Comparison of ENCODE assay signal across 24 cellular contexts in genomic region chr6:583116-583515, GRCh38.
DNase-seq lines count a peak whose midpoint lies in the region; ATAC-seq, FAIRE-seq and TF ChIP-seq lines count a peak whose summit lies in the region.
"Had no signal": no experiment of that assay in that cellular context is flagged by ENCODE, and none has a peak within 500 bp of the region (broad histone marks: within the 10 kb centered on the region; RNA-seq: fewer than 3 reads in every experiment).

No MANE protein-coding gene starts in this region.

- POLR2A ChIA-PET in HCT116 (lab: Charles Lee): no interaction called here

- DNase-seq in DMS 273 (lab: John Stamatoyannopoulos, UW; ENCODE audit: unreplicated experiment) (peak; percentile 55), DMS 273 treated with DMSO at 0.1 percent for 48 hours (lab: John Stamatoyannopoulos, UW) (no peak), HCT116 (ENCODE audit: low read depth, low spot score) (no peak), astrocyte (ENCODE audit: low read depth) (no peak), T1000 (lab: John Stamatoyannopoulos, UW) (no peak), osteoblast (ENCODE audit: insufficient read length, low spot score, missing footprints) (no peak)
- DNase-seq in activated naive CD4-positive, alpha-beta T cell treated with anti-CD3 and anti-CD28 coated beads, Interleukin-2, amount 10 ng/mL, durations not matched to agents 7 days and 5 days: no peak
- DNase-seq: activated naive CD8-positive, alpha-beta T cell treated with anti-CD3 and anti-CD28 coated beads for 36 hours; CD8-positive, alpha-beta T cell; effector CD8-positive, alpha-beta T cell; esophagus squamous epithelium; Kasumi-1; lower lobe of right lung; NCI-H524; psoas muscle; RPMI8226; stimulated activated CD4-positive, alpha-beta T cell treated with anti-CD3 and anti-CD28 coated beads, Interleukin-2, amount 100 ng/mL, for 48 hours; stimulated activated naive CD4-positive, alpha-beta T cell treated with Interleukin-2 at 50 U/mL for 16 hours had no signal

- RAD21 ChIA-PET in HCT116 (lab: Charles Lee; ENCODE audit: low non-redundant PET in 1 of 2, low total read pairs in 2 of 2, uncharacterized antibody in 2 of 2, unreplicated experiment in 2 of 2): no interaction called here

- peaks cover 33% of the 10 kb centered on the region for H3K4me1 Mint-ChIP-seq in astrocyte (ENCODE audit: low read depth, unreplicated experiment)
- peaks cover 35% of the 10 kb centered on the region for H3K4me1 Mint-ChIP-seq in activated naive CD4-positive, alpha-beta T cell treated with anti-CD3 and anti-CD28 coated beads, Interleukin-2, amount 10 ng/mL, durations not matched to agents 7 days and 5 days

- H3K9me3 Mint-ChIP-seq in astrocyte (ENCODE audit: unreplicated experiment): no peaks in the 10 kb centered on the region
- no peaks in the 10 kb centered on the region for H3K9me3 Mint-ChIP-seq in activated naive CD4-positive, alpha-beta T cell treated with anti-CD3 and anti-CD28 coated beads, Interleukin-2, amount 10 ng/mL, durations not matched to agents 7 days and 5 days
- H3K9me3 Mint-ChIP-seq: activated naive CD8-positive, alpha-beta T cell treated with anti-CD3 and anti-CD28 coated beads for 36 hours; activated T-helper 1 cell treated with anti-CD3 and anti-CD28 coated beads, Interleukin-12 subunit alpha, Interleukin-12 subunit beta, Interleukin-2, Interleukin-4 antibody, amounts not matched to agents 30 ng/mL and 10 ng/mL and 1 ng/mL, durations not matched to agents 14 hours and 24 hours and 36 hours; CD8-positive, alpha-beta T cell had no signal

- H4K20me1 ChIP-seq in HCT116 (ENCODE audit: insufficient read depth) (no peaks in the 10 kb centered on the region), astrocyte (ENCODE audit: insufficient read depth, low read length) (peaks cover 9% of the 10 kb centered on the region), osteoblast (ENCODE audit: insufficient read depth, low read length) (peaks cover 7% of the 10 kb centered on the region)

- no peaks in the 10 kb centered on the region for H3K27me3 Mint-ChIP-seq in astrocyte (ENCODE audit: low read depth, unreplicated experiment)
- no peaks in the 10 kb centered on the region for H3K27me3 Mint-ChIP-seq in activated naive CD4-positive, alpha-beta T cell treated with anti-CD3 and anti-CD28 coated beads, Interleukin-2, amount 10 ng/mL, durations not matched to agents 7 days and 5 days
- H3K27me3 Mint-ChIP-seq: activated naive CD8-positive, alpha-beta T cell treated with anti-CD3 and anti-CD28 coated beads for 36 hours had no signal

- no peaks in the 10 kb centered on the region for H3K9me2 ChIP-seq in HCT116 (ENCODE audit: insufficient read depth)

- peak overlapping the region; percentile 15; the same call in 1 of the 2 replicates for H3K4me2 ChIP-seq in HCT116 (ENCODE audit: low read length)
- no peak overlapping the region for H3K4me2 ChIP-seq in astrocyte (ENCODE audit: low read length)
- no peak overlapping the region for H3K4me2 ChIP-seq in osteoblast (ENCODE audit: insufficient read depth, low read length)

- H3K9ac ChIP-seq in HCT116 (ENCODE audit: low read length): no peak overlapping the region
- no peak overlapping the region for H3K9ac ChIP-seq in astrocyte (ENCODE audit: low read length)

- no peak for TF ChIP-seq POLR2A in HCT116 (IDR thresholded peaks at IDR 0.05; ENCODE audit: borderline replicate concordance, extremely low read depth, insufficient read depth, insufficient read length)

- H3K27me3 ChIP-seq in HCT116 (ENCODE audit: insufficient read depth, low read length) (no peaks in the 10 kb centered on the region), astrocyte (ENCODE audit: insufficient read depth, low read length) (no peaks in the 10 kb centered on the region), muscle layer of duodenum (ENCODE audit: low read depth, low read length) (no peaks in the 10 kb centered on the region), osteoblast (ENCODE audit: insufficient read depth, low read length) (no peaks in the 10 kb centered on the region)
- H3K27me3 ChIP-seq: esophagus squamous epithelium, neutrophil had no signal

- H3K36me3 Mint-ChIP-seq in astrocyte (ENCODE audit: low read depth, unreplicated experiment): no peaks in the 10 kb centered on the region
- no peaks in the 10 kb centered on the region for H3K36me3 Mint-ChIP-seq in activated naive CD4-positive, alpha-beta T cell treated with anti-CD3 and anti-CD28 coated beads, Interleukin-2, amount 10 ng/mL, durations not matched to agents 7 days and 5 days

- ATAC-seq in HCT116: no peak
- ATAC-seq: activated CD4-positive, CD25-positive, alpha-beta regulatory T cell treated with anti-CD3 and anti-CD28 coated beads, Interleukin-2, amount 50 U/mL, for 24 hours; CD8-positive, alpha-beta T cell; lower lobe of right lung; psoas muscle; SK-N-SH treated with all-trans-retinoic acid at 6 μM for 48 hours had no signal

- H3K27ac Mint-ChIP-seq in astrocyte (ENCODE audit: unreplicated experiment): peak overlapping the region; percentile 88
- H3K27ac Mint-ChIP-seq in activated naive CD4-positive, alpha-beta T cell treated with anti-CD3 and anti-CD28 coated beads, Interleukin-2, amount 10 ng/mL, durations not matched to agents 7 days and 5 days: no peak overlapping the region
- H3K27ac Mint-ChIP-seq: activated naive CD8-positive, alpha-beta T cell treated with anti-CD3 and anti-CD28 coated beads for 36 hours; CD8-positive, alpha-beta T cell had no signal

- intact Hi-C loops in HCT116 (cut with micrococcal nuclease): no loop called here

- no peaks in the 10 kb centered on the region for H3K9me3 ChIP-seq in HCT116 (ENCODE audit: control insufficient read depth in 1 of 2, insufficient read depth in 1 of 2, low read depth in 1 of 2, low read length in 2 of 2)
- no peaks in the 10 kb centered on the region for H3K9me3 ChIP-seq in astrocyte (ENCODE audit: insufficient read depth, low read depth, low read length)
- no peaks in the 10 kb centered on the region for H3K9me3 ChIP-seq in muscle layer of duodenum (ENCODE audit: control insufficient read depth in 1 of 2, low read length in 2 of 2)
- H3K9me3 ChIP-seq in osteoblast (ENCODE audit: low read depth, low read length): no peaks in the 10 kb centered on the region
- H3K9me3 ChIP-seq: esophagus squamous epithelium, lower lobe of right lung, neutrophil, psoas muscle had no signal

- no peak overlapping the region for H3K4me3 Mint-ChIP-seq in astrocyte (ENCODE audit: unreplicated experiment)
- H3K4me3 Mint-ChIP-seq in activated naive CD4-positive, alpha-beta T cell treated with anti-CD3 and anti-CD28 coated beads, Interleukin-2, amount 10 ng/mL, durations not matched to agents 7 days and 5 days: no peak overlapping the region
- H3K4me3 Mint-ChIP-seq: activated naive CD8-positive, alpha-beta T cell treated with anti-CD3 and anti-CD28 coated beads for 36 hours; activated T-helper 1 cell treated with anti-CD3 and anti-CD28 coated beads, Interleukin-12 subunit alpha, Interleukin-12 subunit beta, Interleukin-2, Interleukin-4 antibody, amounts not matched to agents 30 ng/mL and 10 ng/mL and 1 ng/mL, durations not matched to agents 14 hours and 24 hours and 36 hours; CD8-positive, alpha-beta T cell had no signal

- TF ChIP-seq RAD21 in HCT116 (IDR thresholded peaks at IDR 0.05; ENCODE audit: low read depth): no peak

- peaks cover 12 to 18% of the 10 kb centered on the region in 2 experiments for H3K4me1 ChIP-seq in HCT116 (ENCODE audit: control insufficient read depth in 1 of 2, insufficient read depth in 2 of 2, low read length in 2 of 2)
- H3K4me1 ChIP-seq in astrocyte (ENCODE audit: insufficient read depth, low read length): peaks cover 7% of the 10 kb centered on the region
- peaks cover 0 to 9% of the 10 kb centered on the region in 2 donors for H3K4me1 ChIP-seq in muscle layer of duodenum (ENCODE audit: control insufficient read depth in 1 of 2, insufficient read depth in 2 of 2, low read length in 2 of 2)
- no peaks in the 10 kb centered on the region for H3K4me1 ChIP-seq in osteoblast (ENCODE audit: insufficient read depth, low read length)
- H3K4me1 ChIP-seq: lower lobe of right lung had no signal

- H2AFZ ChIP-seq in HCT116 (ENCODE audit: low read depth, low read length, poor library complexity, severe bottlenecking) (no peak overlapping the region), astrocyte (ENCODE audit: low read depth, low read length) (no peak overlapping the region), osteoblast (ENCODE audit: low read length) (no peak overlapping the region)

- no peak for FAIRE-seq in astrocyte (lab: Jason Lieb, UNC)

- TF ChIP-seq CTCF in HCT116 (IDR thresholded peaks at IDR 0.05 in 2 of 3, conservative IDR thresholded peaks at IDR 0.05 in 1 of 3; ENCODE audit: borderline replicate concordance in 1 of 3, insufficient read depth in 1 of 3, low read depth in 2 of 3, low read length in 2 of 3) (no peak), astrocyte (IDR thresholded peaks at IDR 0.05; ENCODE audit: insufficient read depth, low read depth, low read length) (no peak), osteoblast (IDR thresholded peaks at IDR 0.05; ENCODE audit: extremely low read depth, low read depth, low read length) (no peak)

- CTCF ChIA-PET in HCT116 (lab: Charles Lee): interaction anchor here (3.0 kb wide), 1 partner anchor 10 kb away, joined by 15 read pairs; no protein-coding TSS in a partner anchor
- CTCF ChIA-PET in activated naive CD4-positive, alpha-beta T cell treated with anti-CD3 and anti-CD28 coated beads, Interleukin-2, amount 10 ng/mL, durations not matched to agents 7 days and 5 days (lab: Charles Lee): interaction anchor here (0.9 to 3.6 kb wide), 3 partner anchors 9 to 188 kb away, joined by 3 to 16 read pairs (median 3); no protein-coding TSS in a partner anchor

- H3K79me2 ChIP-seq in HCT116 (ENCODE audit: insufficient read depth, low read length): no peaks in the 10 kb centered on the region
- H3K79me2 ChIP-seq in astrocyte (ENCODE audit: insufficient read depth, low read length): no peaks in the 10 kb centered on the region
- peaks cover 2% of the 10 kb centered on the region for H3K79me2 ChIP-seq in osteoblast (ENCODE audit: insufficient read depth, low read length)

- H3K36me3 ChIP-seq in HCT116 (ENCODE audit: control insufficient read depth in 1 of 2, insufficient read depth in 2 of 2, low read length in 2 of 2): no peaks in the 10 kb centered on the region
- no peaks in the 10 kb centered on the region for H3K36me3 ChIP-seq in astrocyte (ENCODE audit: insufficient read depth, low read length)
- no peaks in the 10 kb centered on the region for H3K36me3 ChIP-seq in muscle layer of duodenum (ENCODE audit: control insufficient read depth in 1 of 2, insufficient read depth in 2 of 2, low read length in 2 of 2)
- H3K36me3 ChIP-seq in osteoblast (ENCODE audit: insufficient read depth, low read length): no peaks in the 10 kb centered on the region
- H3K36me3 ChIP-seq: neutrophil had no signal

- BruUV-seq in HCT116 (replicated peaks; lab: Mats Ljungman, UMichigan): no TSS peak

- no peak overlapping the region for H3K4me3 ChIP-seq in HCT116 (replicated peaks in 1 of 2; ENCODE audit: low read depth in 1 of 2, low read length in 2 of 2)
- no peak overlapping the region for H3K4me3 ChIP-seq in astrocyte (ENCODE audit: insufficient read depth, low read depth, low read length)
- no peak overlapping the region for H3K4me3 ChIP-seq in muscle layer of duodenum (ENCODE audit: low read depth in 1 of 2, low read length in 2 of 2)
- no peak overlapping the region for H3K4me3 ChIP-seq in osteoblast (ENCODE audit: insufficient read depth, low read length)
- H3K4me3 ChIP-seq: esophagus squamous epithelium, lower lobe of right lung, psoas muscle had no signal

- H3K27ac ChIP-seq in HCT116 (ENCODE audit: low read depth, low read length): no peak overlapping the region; the same call in 1 of the 2 replicates
- no peak overlapping the region for H3K27ac ChIP-seq in astrocyte (ENCODE audit: low read depth, low read length)
- peak overlapping the region; percentile 68 for H3K27ac ChIP-seq in muscle layer of duodenum (ENCODE audit: low read length)
- no peak overlapping the region for H3K27ac ChIP-seq in osteoblast (ENCODE audit: low read depth, low read length)
- H3K27ac ChIP-seq: 22Rv1, esophagus squamous epithelium, lower lobe of right lung, neutrophil, psoas muscle had no signal
